22 cellular contexts compared by ENCODE assay signal in genomic region chr3:188342991-188343732, GRCh38.
A peak's percentile ranks its signal among the peaks of the same experiment; 100 is the strongest.
DNase-seq lines count a peak whose midpoint lies in the region; ATAC-seq, FAIRE-seq and TF ChIP-seq lines count a peak whose summit lies in the region.
"Had no signal": no experiment of that assay in that cellular context is flagged by ENCODE, and none has a peak within 500 bp of the region (broad histone marks: within the 10 kb centered on the region; RNA-seq: fewer than 3 reads in every experiment).

No MANE protein-coding gene starts in this region.

- no peak overlapping the region for H3K4me3 ChIP-seq in GM23338
- no peak overlapping the region for H3K4me3 ChIP-seq in right cardiac atrium (ENCODE audit: low read length)
- H3K4me3 ChIP-seq in PC-9: no peak overlapping the region
- H3K4me3 ChIP-seq in mesendoderm (ENCODE audit: low read length): no peak overlapping the region
- H3K4me3 ChIP-seq: ascending aorta had no signal

- H4K20me1 ChIP-seq in GM23338 (replicated peaks; ENCODE audit: insufficient read depth) (no peaks in the 10 kb centered on the region; the same call in 1 of the 2 replicates), PC-9 (ENCODE audit: insufficient read depth) (no peaks in the 10 kb centered on the region)

- H3K4me3 Mint-ChIP-seq in GM23338 (no peak overlapping the region), activated B cell treated with CpG ODN at 0.5 μM for 24 hours (no peak overlapping the region)
- H3K4me3 Mint-ChIP-seq: activated naive CD8-positive, alpha-beta T cell treated with anti-CD3 and anti-CD28 coated beads for 36 hours; CD14-positive monocyte; H9; stimulated activated naive CD8-positive, alpha-beta T cell treated with anti-CD3 and anti-CD28 coated beads, Interleukin-15, Interleukin-2, amounts not matched to agents 100 ng/mL and 50 ng/mL, for 24 hours; WTC11 had no signal

- H2BK120ac ChIP-seq in mesendoderm (ENCODE audit: low read depth, low read length): no peak overlapping the region

- no peaks in the 10 kb centered on the region for H3K79me1 ChIP-seq in mesendoderm (ENCODE audit: low read length)

- POLR2A ChIA-PET in activated B cell treated with CpG ODN at 0.5 μM for 24 hours (lab: Charles Lee): interaction anchor here (0.6 to 2.1 kb wide), 5 partner anchors 8 to 600 kb away, joined by 3 to 6 read pairs (median 3); no protein-coding TSS in a partner anchor
- POLR2A ChIA-PET in PC-9 (lab: Charles Lee; ENCODE audit: unreplicated experiment): no interaction called here

- H3K23ac ChIP-seq in mesendoderm (ENCODE audit: low read length): no peak overlapping the region

- H3K18ac ChIP-seq in mesendoderm (ENCODE audit: low read length): no peak overlapping the region

- peak overlapping the region; percentile 73; the same call in 1 of the 2 replicates for H3K27ac Mint-ChIP-seq in GM23338
- H3K27ac Mint-ChIP-seq in activated B cell treated with CpG ODN at 0.5 μM for 24 hours: peak overlapping the region; percentile 54
- H3K27ac Mint-ChIP-seq: activated naive CD8-positive, alpha-beta T cell treated with anti-CD3 and anti-CD28 coated beads for 36 hours; CD14-positive monocyte; H9; stimulated activated naive CD8-positive, alpha-beta T cell treated with anti-CD3 and anti-CD28 coated beads, Interleukin-15, Interleukin-2, amounts not matched to agents 100 ng/mL and 50 ng/mL, for 24 hours; WTC11 had no signal

- TF ChIP-seq CTCF in GM23338 (conservative IDR thresholded peaks at IDR 0.05; ENCODE audit: low read depth in 2 of 2): no peak
- TF ChIP-seq CTCF in activated B cell treated with CpG ODN at 0.5 μM for 24 hours (IDR thresholded peaks at IDR 0.05): no peak
- no peak for TF ChIP-seq CTCF in PC-9 (conservative IDR thresholded peaks at IDR 0.05)

- H3K9me3 Mint-ChIP-seq in GM23338 (no peaks in the 10 kb centered on the region), activated B cell treated with CpG ODN at 0.5 μM for 24 hours (no peaks in the 10 kb centered on the region)
- H3K9me3 Mint-ChIP-seq: H9; stimulated activated naive CD8-positive, alpha-beta T cell treated with anti-CD3 and anti-CD28 coated beads, Interleukin-15, Interleukin-2, amounts not matched to agents 100 ng/mL and 50 ng/mL, for 24 hours; WTC11 had no signal

- H4K5ac ChIP-seq in mesendoderm (ENCODE audit: low read length): no peak overlapping the region

- H3K27ac ChIP-seq in GM23338 (ENCODE audit: low read depth) (no peak overlapping the region), right cardiac atrium (ENCODE audit: low read length) (peak overlapping the region; percentile 39), PC-9 (no peak overlapping the region), mesendoderm (ENCODE audit: low read depth, low read length) (no peak overlapping the region)
- H3K27ac ChIP-seq: ascending aorta had no signal

- no peaks in the 10 kb centered on the region for H3F3A ChIP-seq in GM23338 (replicated peaks; ENCODE audit: low read depth)
- H3F3A ChIP-seq in PC-9 (ENCODE audit: insufficient read depth, low read depth): peaks cover 9% of the 10 kb centered on the region

- H3K56ac ChIP-seq in mesendoderm (ENCODE audit: low read length): no peak overlapping the region

- H3K4me1 ChIP-seq in GM23338 (ENCODE audit: insufficient read depth) (peaks cover 2% of the 10 kb centered on the region), right cardiac atrium (ENCODE audit: control insufficient read depth, insufficient read depth, low read length) (no peaks in the 10 kb centered on the region), PC-9 (replicated peaks; ENCODE audit: insufficient read depth) (peaks cover 5% of the 10 kb centered on the region), mesendoderm (ENCODE audit: control insufficient read depth, low read depth, low read length) (peaks cover 7% of the 10 kb centered on the region)

- H2AFZ ChIP-seq in GM23338: no peak overlapping the region
- no peak overlapping the region for H2AFZ ChIP-seq in PC-9

- H4K8ac ChIP-seq in mesendoderm (ENCODE audit: low read depth, low read length): no peak overlapping the region

- H3K4me2 ChIP-seq in GM23338 (no peak overlapping the region), PC-9 (no peak overlapping the region), mesendoderm (ENCODE audit: low read length) (no peak overlapping the region)

- H2AK5ac ChIP-seq in mesendoderm (ENCODE audit: low read length): no peak overlapping the region

- no TSS peak for BruUV-seq in PC-9 (replicated peaks; lab: Mats Ljungman, UMichigan)

- intact Hi-C loops in activated B cell treated with CpG ODN at 0.5 μM for 24 hours (cut with micrococcal nuclease) (no loop called here), right cardiac atrium (cut with DNase I) (no loop called here), PC-9 (cut with micrococcal nuclease; ENCODE audit: unreplicated experiment) (no loop called here)

- no peak overlapping the region for H3K9ac ChIP-seq in mesendoderm (ENCODE audit: low read length)

- no peak for DNase-seq in GM23338 (ENCODE audit: low spot score)
- DNase-seq in activated B cell treated with CpG ODN at 0.5 μM for 24 hours: no peak
- peak in 2 of 3 donors; percentile 59 to 64 for DNase-seq in right cardiac atrium
- DNase-seq in PC-9: no peak
- DNase-seq in GM19239 (ENCODE audit: insufficient read length, low spot score): no peak
- no peak for DNase-seq in mesendoderm
- DNase-seq: activated CD8-positive, alpha-beta memory T cell treated with anti-CD3 and anti-CD28 coated beads, Interleukin-2, amount 50 U/mL, for 4 hours; activated naive CD8-positive, alpha-beta T cell treated with anti-CD3 and anti-CD28 coated beads for 36 hours; central memory CD4-positive, alpha-beta T cell; H9; head of caudate nucleus; NCI-H2081; NCI-H345; OCI-M1; SHP77; T1000 had no signal

- H3K9me3 ChIP-seq in right cardiac atrium (ENCODE audit: control insufficient read depth, low read length): no peaks in the 10 kb centered on the region
- H3K9me3 ChIP-seq in PC-9 (ENCODE audit: insufficient read depth, low read depth): no peaks in the 10 kb centered on the region
- H3K9me3 ChIP-seq: ascending aorta had no signal

- ATAC-seq in GM23338: no peak
- ATAC-seq in activated B cell treated with CpG ODN at 0.5 μM for 24 hours (ENCODE audit: low read depth): no peak
- peak; percentile 26 to 69 for ATAC-seq in right cardiac atrium
- no peak for ATAC-seq in HG03045 (IDR thresholded peaks at IDR 0.05; ENCODE audit: unreplicated experiment)
- ATAC-seq: WTC11 had no signal

- 0 out of 2 replicates have a peak, but pooled peaks cover 3% of the 10 kb centered on the region for H3K79me2 ChIP-seq in GM23338 (replicated peaks; ENCODE audit: insufficient read depth)
- H3K79me2 ChIP-seq in PC-9 (ENCODE audit: low read depth): peaks cover 5% of the 10 kb centered on the region; the same call in 1 of the 2 replicates
- H3K79me2 ChIP-seq in mesendoderm (ENCODE audit: control insufficient read depth, insufficient read depth, low read length): no peaks in the 10 kb centered on the region

- H3K27me3 ChIP-seq in GM23338 (ENCODE audit: insufficient read depth) (no peaks in the 10 kb centered on the region), right cardiac atrium (ENCODE audit: control insufficient read depth, insufficient read depth) (no peaks in the 10 kb centered on the region), PC-9 (ENCODE audit: insufficient read depth, low read depth) (no peaks in the 10 kb centered on the region), mesendoderm (ENCODE audit: insufficient read depth, low read length, poor library complexity) (no peaks in the 10 kb centered on the region)
- H3K27me3 ChIP-seq: ascending aorta had no signal

- WGBS in right cardiac atrium: 61% methylated on average over 9 of the region's 9 CpGs
- no CpG with 5 or more reads among the region's 9 CpGs for WGBS in mesendoderm (ENCODE audit: extremely low coverage, insufficient coverage, low lambda C conversion rate)

- H2BK5ac ChIP-seq in mesendoderm (ENCODE audit: low read length): no peak overlapping the region

- no peaks in the 10 kb centered on the region for H3K9me2 ChIP-seq in GM23338 (ENCODE audit: insufficient read depth)
- H3K9me2 ChIP-seq in PC-9 (ENCODE audit: insufficient read depth): no peaks in the 10 kb centered on the region

- CTCF ChIA-PET in activated B cell treated with CpG ODN at 0.5 μM for 24 hours (lab: Charles Lee): interaction anchor here (1.0 kb wide), 1 partner anchor 20 kb away, joined by 3 read pairs; no protein-coding TSS in a partner anchor
- CTCF ChIA-PET in PC-9 (lab: Charles Lee): no interaction called here

- no peak overlapping the region for H3K4ac ChIP-seq in mesendoderm (ENCODE audit: low read depth, low read length)

- no peak overlapping the region for H2BK15ac ChIP-seq in mesendoderm (replicated peaks; ENCODE audit: low read depth)

- FAIRE-seq in GM19239 (lab: Jason Lieb, UNC): no peak
- FAIRE-seq: D721Med had no signal

- no peaks in the 10 kb centered on the region for H3K36me3 Mint-ChIP-seq in GM23338 (ENCODE audit: low read depth)
- H3K36me3 Mint-ChIP-seq in activated B cell treated with CpG ODN at 0.5 μM for 24 hours (ENCODE audit: low read depth): no peaks in the 10 kb centered on the region
- H3K36me3 Mint-ChIP-seq: WTC11 had no signal

- no peaks in the 10 kb centered on the region for H3K36me3 ChIP-seq in GM23338 (ENCODE audit: insufficient read depth)
- 0 out of 2 replicates have a peak, but pooled peaks cover 6% of the 10 kb centered on the region for H3K36me3 ChIP-seq in PC-9 (ENCODE audit: low read depth)
- no peaks in the 10 kb centered on the region for H3K36me3 ChIP-seq in mesendoderm (ENCODE audit: control insufficient read depth, insufficient read depth, low read length)
- H3K36me3 ChIP-seq: ascending aorta had no signal

- H3K4me1 Mint-ChIP-seq in GM23338 (peaks cover 13% of the 10 kb centered on the region), activated B cell treated with CpG ODN at 0.5 μM for 24 hours (peaks cover 50% of the 10 kb centered on the region)

- no peaks in the 10 kb centered on the region for H3K27me3 Mint-ChIP-seq in GM23338 (ENCODE audit: insufficient read depth, low read depth, poor library complexity)
- H3K27me3 Mint-ChIP-seq in activated B cell treated with CpG ODN at 0.5 μM for 24 hours: no peaks in the 10 kb centered on the region
- H3K27me3 Mint-ChIP-seq: activated naive CD8-positive, alpha-beta T cell treated with anti-CD3 and anti-CD28 coated beads for 36 hours; stimulated activated naive CD8-positive, alpha-beta T cell treated with anti-CD3 and anti-CD28 coated beads, Interleukin-15, Interleukin-2, amounts not matched to agents 100 ng/mL and 50 ng/mL, for 24 hours had no signal

TF ChIP-seq in GM23338, 12 proteins besides CTCF, POLR2A, EP300 and RAD21 (continues in another document):
- TF ChIP-seq POLR2AphosphoS5 (IDR thresholded peaks at IDR 0.05; ENCODE audit: low read depth): no peak

Comparison
In these comparisons a context has a peak if more than half of its experiments do, and no peak if none do; other contexts are left out.
1. ATAC-seq: peak in right cardiac atrium (2 of 2); none in GM23338 (single experiment), activated B cell treated with CpG ODN at 0.5 μM for 24 hours (single experiment) and HG03045 (single experiment).
2. DNase-seq: peak in right cardiac atrium (2 of 3); none in GM23338 (single experiment), activated B cell treated with CpG ODN at 0.5 μM for 24 hours (single experiment), PC-9 (0 of 2), GM19239 (single experiment) and mesendoderm (single experiment).